In the genomic region with DNA sequence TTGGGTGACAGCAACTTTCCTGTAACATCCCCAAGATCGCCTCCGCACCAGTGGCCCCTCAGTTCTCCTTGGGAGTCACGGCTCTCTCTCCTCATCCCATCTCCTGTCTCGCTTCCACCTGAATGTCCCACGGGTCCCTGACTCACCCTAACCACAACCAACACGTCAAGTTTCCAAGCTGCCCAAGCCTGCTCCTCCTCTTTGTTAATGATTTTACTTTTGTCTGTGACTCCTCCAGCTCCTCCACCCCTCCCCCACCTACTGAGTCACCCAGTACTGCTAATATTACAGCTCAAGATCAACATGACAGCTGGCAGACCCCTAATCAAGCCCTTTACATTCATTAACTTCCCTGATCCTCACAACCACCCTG, we compare ENCODE assay signal across 8 cellular contexts. TPM values are rescaled to one million over a fixed set of nuclear protein-coding genes. Genes with fewer than 3 reads are reported as not detected.
A peak's percentile ranks its signal among the peaks of the same experiment; 100 is the strongest.
DNase-seq lines count a peak whose midpoint lies in the region; ATAC-seq lines count a peak whose summit lies in the region.

No MANE protein-coding gene starts in this region.

- ATAC-seq in T-cell (replicated peaks in 1 of 4) (no peak), esophagus mucosa (peak; percentile 90), GM19467 (IDR thresholded peaks at IDR 0.05; ENCODE audit: unreplicated experiment) (no peak), HG03378 (IDR thresholded peaks at IDR 0.05; ENCODE audit: unreplicated experiment) (no peak)

- H3K36me3 Mint-ChIP-seq in T-cell = peaks cover 47% of the 10 kb centered on the region

- CTCF ChIA-PET in T-cell (lab: Charles Lee) = no interaction called here

- no peaks in the 10 kb centered on the region for H3K9me3 Mint-ChIP-seq in T-cell

- peaks cover 11 to 17% (median 12%) of the 10 kb centered on the region in 3 donors for H3K4me1 Mint-ChIP-seq in T-cell

- intact Hi-C loops in cardiac septum (cut with DNase I) = no loop called here

- no peak overlapping the region for H3K4me3 Mint-ChIP-seq in T-cell

- peak overlapping the region; percentile 53 to 75 for H3K27ac Mint-ChIP-seq in T-cell

- DNase-seq in H4 (ENCODE audit: low spot score) (peak; percentile 89), T-cell (no peak), GM19238 (ENCODE audit: insufficient read length, low spot score) (no peak), cardiac septum (ENCODE audit: low spot score) (no peak)
- DNase-seq in stimulated activated CD4-positive, alpha-beta T cell treated with anti-CD3 and anti-CD28 coated beads, Interleukin-1b, Interleukin-23, amount 100 ng/mL, for 4 hours (ENCODE audit: low read depth in 2 of 2) = peak; percentile 26 to 38

- POLR2A ChIA-PET in T-cell (lab: Charles Lee) = no interaction called here

- no peaks in the 10 kb centered on the region for H3K27me3 Mint-ChIP-seq in T-cell

RNA-seq across cellular contexts. Expression of a gene that starts 39.3 kb away (rescaled TPM):
- total RNA-seq in H4 (2014; rRNA removed; shearing (Covaris generic)) = 4.9 and 9.4 TPM in 2 replicates
- total RNA-seq in T-cell (10 to 100 TPM; 31.1 to 74.7 (median 68.9) TPM), esophagus mucosa (67.9 TPM), cardiac septum (61.4 TPM)

Comparison
In these comparisons a context has a peak if more than half of its experiments do, and no peak if none do; other contexts are left out.
1. DNase-seq: peak in H4 (single experiment) and stimulated activated CD4-positive, alpha-beta T cell treated with anti-CD3 and anti-CD28 coated beads, Interleukin-1b, Interleukin-23, amount 100 ng/mL, for 4 hours (2 of 2); none in T-cell (0 of 34), GM19238 (single experiment) and cardiac septum (single experiment).